ENCODE assay signal across 8 cellular contexts in genomic region chr15:72676838-72677237, GRCh38. TPM values are rescaled to one million over a fixed set of nuclear protein-coding genes. Genes with fewer than 3 reads are reported as not detected.
"Had no signal": no experiment of that assay in that cellular context is flagged by ENCODE, and none has a peak within 500 bp of the region (broad histone marks: within the 10 kb centered on the region; RNA-seq: fewer than 3 reads in every experiment).

No MANE protein-coding gene starts in this region.

- H3K4me2 ChIP-seq: KMS-11 had no signal

- H3K27ac ChIP-seq: HL-60, KMS-11 had no signal

- DNase-seq: Karpas-422, KBM-7, KG1 had no signal

- H3K9ac ChIP-seq: KMS-11 had no signal

RNA-seq across cellular contexts. Expression of gene HIGD2B, which starts 9.1 kb away (rescaled TPM):
- total RNA-seq: HT1080 had no signal
- polyA plus RNA-seq: IgD-negative memory B cell had no signal

RNA-seq across cellular contexts. Expression of gene GOLGA6B, which starts 22.3 kb away (rescaled TPM):
- total RNA-seq: HT-29 had no signal
- polyA plus RNA-seq: IgD-negative memory B cell had no signal
